Comparison of ENCODE assay signal across 1 cellular context in genomic region chr4:139241086-139241783, GRCh38.
A peak's percentile ranks its signal among the peaks of the same experiment; 100 is the strongest.
TF ChIP-seq lines count a peak whose summit lies in the region.

No MANE protein-coding gene starts in this region.

TF ChIP-seq in HepG2, 621 proteins besides CTCF, POLR2A, EP300 and RAD21 (continued from another document and continues in another):
- TF ChIP-seq KDM5B (CRISPR knock-in tag; IDR thresholded peaks at IDR 0.05; ENCODE audit: borderline replicate concordance), result no peak
- no peak for TF ChIP-seq MLLT10 (CRISPR knock-in tag; IDR thresholded peaks at IDR 0.05)
- no peak for TF ChIP-seq ZSCAN21 (CRISPR knock-in tag; IDR thresholded peaks at IDR 0.05; ENCODE audit: borderline replicate concordance)
- TF ChIP-seq ZNF674 (CRISPR knock-in tag; IDR thresholded peaks at IDR 0.05; ENCODE audit: low read depth), result no peak
- TF ChIP-seq ZBTB42 (CRISPR knock-in tag; IDR thresholded peaks at IDR 0.05), result no peak
- 0 out of 2 replicates have a peak, but pooled peaks have one; percentile 12 for TF ChIP-seq LCORL (IDR thresholded peaks at IDR 0.05)
- 0 out of 2 replicates have a peak, but pooled peaks have one; percentile 24 for TF ChIP-seq LCORL (CRISPR knock-in tag; IDR thresholded peaks at IDR 0.05)
- no peak for TF ChIP-seq KAT2B (IDR thresholded peaks at IDR 0.05; ENCODE audit: borderline replicate concordance, low read depth, low read length)
- no peak for TF ChIP-seq NCOA5 (CRISPR knock-in tag; IDR thresholded peaks at IDR 0.05)
- no peak for TF ChIP-seq ZNF720 (CRISPR knock-in tag; IDR thresholded peaks at IDR 0.05)
- TF ChIP-seq NBN (conservative IDR thresholded peaks at IDR 0.05), result no peak
- no peak for TF ChIP-seq AGO1 (IDR thresholded peaks at IDR 0.05; ENCODE audit: low read depth, low read length, poor library complexity, severe bottlenecking)
- no peak for TF ChIP-seq JARID2 (CRISPR knock-in tag; IDR thresholded peaks at IDR 0.05; ENCODE audit: insufficient replicate concordance)
- TF ChIP-seq, protein P1, sequence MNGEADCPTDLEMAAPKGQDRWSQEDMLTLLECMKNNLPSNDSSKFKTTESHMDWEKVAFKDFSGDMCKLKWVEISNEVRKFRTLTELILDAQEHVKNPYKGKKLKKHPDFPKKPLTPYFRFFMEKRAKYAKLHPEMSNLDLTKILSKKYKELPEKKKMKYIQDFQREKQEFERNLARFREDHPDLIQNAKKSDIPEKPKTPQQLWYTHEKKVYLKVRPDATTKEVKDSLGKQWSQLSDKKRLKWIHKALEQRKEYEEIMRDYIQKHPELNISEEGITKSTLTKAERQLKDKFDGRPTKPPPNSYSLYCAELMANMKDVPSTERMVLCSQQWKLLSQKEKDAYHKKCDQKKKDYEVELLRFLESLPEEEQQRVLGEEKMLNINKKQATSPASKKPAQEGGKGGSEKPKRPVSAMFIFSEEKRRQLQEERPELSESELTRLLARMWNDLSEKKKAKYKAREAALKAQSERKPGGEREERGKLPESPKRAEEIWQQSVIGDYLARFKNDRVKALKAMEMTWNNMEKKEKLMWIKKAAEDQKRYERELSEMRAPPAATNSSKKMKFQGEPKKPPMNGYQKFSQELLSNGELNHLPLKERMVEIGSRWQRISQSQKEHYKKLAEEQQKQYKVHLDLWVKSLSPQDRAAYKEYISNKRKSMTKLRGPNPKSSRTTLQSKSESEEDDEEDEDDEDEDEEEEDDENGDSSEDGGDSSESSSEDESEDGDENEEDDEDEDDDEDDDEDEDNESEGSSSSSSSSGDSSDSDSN (CRISPR knock-in tag; IDR thresholded peaks at IDR 0.05), result no peak
- no peak for TF ChIP-seq ZNF556 (CRISPR knock-in tag; IDR thresholded peaks at IDR 0.05; ENCODE audit: borderline replicate concordance)
- peak; percentile 47 for TF ChIP-seq HNF4A (CRISPR knock-in tag; IDR thresholded peaks at IDR 0.05)
- no peak for TF ChIP-seq SP1 (IDR thresholded peaks at IDR 0.05)
- TF ChIP-seq SP1 (CRISPR knock-in tag; IDR thresholded peaks at IDR 0.05), result no peak
- TF ChIP-seq, protein P2, sequence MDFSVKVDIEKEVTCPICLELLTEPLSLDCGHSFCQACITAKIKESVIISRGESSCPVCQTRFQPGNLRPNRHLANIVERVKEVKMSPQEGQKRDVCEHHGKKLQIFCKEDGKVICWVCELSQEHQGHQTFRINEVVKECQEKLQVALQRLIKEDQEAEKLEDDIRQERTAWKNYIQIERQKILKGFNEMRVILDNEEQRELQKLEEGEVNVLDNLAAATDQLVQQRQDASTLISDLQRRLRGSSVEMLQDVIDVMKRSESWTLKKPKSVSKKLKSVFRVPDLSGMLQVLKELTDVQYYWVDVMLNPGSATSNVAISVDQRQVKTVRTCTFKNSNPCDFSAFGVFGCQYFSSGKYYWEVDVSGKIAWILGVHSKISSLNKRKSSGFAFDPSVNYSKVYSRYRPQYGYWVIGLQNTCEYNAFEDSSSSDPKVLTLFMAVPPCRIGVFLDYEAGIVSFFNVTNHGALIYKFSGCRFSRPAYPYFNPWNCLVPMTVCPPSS (IDR thresholded peaks at IDR 0.05), result no peak
- TF ChIP-seq ZNF691 (CRISPR knock-in tag; IDR thresholded peaks at IDR 0.05; ENCODE audit: borderline replicate concordance, low read depth), result no peak
- TF ChIP-seq ZNF317 (CRISPR knock-in tag; IDR thresholded peaks at IDR 0.05), result no peak
- TF ChIP-seq TSC22D2 (CRISPR knock-in tag; IDR thresholded peaks at IDR 0.05; ENCODE audit: borderline replicate concordance), result no peak
- TF ChIP-seq ZEB1 (IDR thresholded peaks at IDR 0.05; ENCODE audit: insufficient replicate concordance, low read depth), result no peak
- no peak for TF ChIP-seq FIP1L1 (IDR thresholded peaks at IDR 0.05; ENCODE audit: borderline replicate concordance, insufficient read depth, low read depth, low read length)
- TF ChIP-seq REXO4 (CRISPR knock-in tag; IDR thresholded peaks at IDR 0.05; ENCODE audit: borderline replicate concordance), result no peak
- no peak for TF ChIP-seq ZNF576 (CRISPR knock-in tag; IDR thresholded peaks at IDR 0.05)
- TF ChIP-seq ZSCAN20 (CRISPR knock-in tag; IDR thresholded peaks at IDR 0.05; ENCODE audit: borderline replicate concordance), result no peak
- TF ChIP-seq ZNF687 (CRISPR knock-in tag; IDR thresholded peaks at IDR 0.05), result no peak
- TF ChIP-seq MATR3 (CRISPR knock-in tag; IDR thresholded peaks at IDR 0.05), result no peak
- no peak for TF ChIP-seq ZNF546 (CRISPR knock-in tag; conservative IDR thresholded peaks at IDR 0.05)
- TF ChIP-seq, protein P3, sequence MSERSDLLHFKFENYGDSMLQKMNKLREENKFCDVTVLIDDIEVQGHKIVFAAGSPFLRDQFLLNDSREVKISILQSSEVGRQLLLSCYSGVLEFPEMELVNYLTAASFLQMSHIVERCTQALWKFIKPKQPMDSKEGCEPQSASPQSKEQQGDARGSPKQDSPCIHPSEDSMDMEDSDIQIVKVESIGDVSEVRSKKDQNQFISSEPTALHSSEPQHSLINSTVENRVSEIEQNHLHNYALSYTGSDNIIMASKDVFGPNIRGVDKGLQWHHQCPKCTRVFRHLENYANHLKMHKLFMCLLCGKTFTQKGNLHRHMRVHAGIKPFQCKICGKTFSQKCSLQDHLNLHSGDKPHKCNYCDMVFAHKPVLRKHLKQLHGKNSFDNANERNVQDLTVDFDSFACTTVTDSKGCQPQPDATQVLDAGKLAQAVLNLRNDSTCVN (CRISPR knock-in tag; IDR thresholded peaks at IDR 0.05; ENCODE audit: borderline replicate concordance), result peak; percentile 71; the same call in 1 of the 2 replicates
- no peak for TF ChIP-seq ZFP36L2 (CRISPR knock-in tag; IDR thresholded peaks at IDR 0.05)
- TF ChIP-seq, protein P4, sequence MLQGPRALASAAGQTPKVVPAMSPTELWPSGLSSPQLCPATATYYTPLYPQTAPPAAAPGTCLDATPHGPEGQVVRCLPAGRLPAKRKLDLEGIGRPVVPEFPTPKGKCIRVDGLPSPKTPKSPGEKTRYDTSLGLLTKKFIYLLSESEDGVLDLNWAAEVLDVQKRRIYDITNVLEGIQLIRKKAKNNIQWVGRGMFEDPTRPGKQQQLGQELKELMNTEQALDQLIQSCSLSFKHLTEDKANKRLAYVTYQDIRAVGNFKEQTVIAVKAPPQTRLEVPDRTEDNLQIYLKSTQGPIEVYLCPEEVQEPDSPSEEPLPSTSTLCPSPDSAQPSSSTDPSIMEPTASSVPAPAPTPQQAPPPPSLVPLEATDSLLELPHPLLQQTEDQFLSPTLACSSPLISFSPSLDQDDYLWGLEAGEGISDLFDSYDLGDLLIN (CRISPR knock-in tag; IDR thresholded peaks at IDR 0.05; ENCODE audit: borderline replicate concordance), result no peak
- peak; percentile 27; the same call in 1 of the 2 replicates for TF ChIP-seq ZNF792 (CRISPR knock-in tag; IDR thresholded peaks at IDR 0.05)
- TF ChIP-seq MYNN (CRISPR knock-in tag; IDR thresholded peaks at IDR 0.05; ENCODE audit: low read depth), result no peak
- TF ChIP-seq HMG20A (CRISPR knock-in tag; IDR thresholded peaks at IDR 0.05; ENCODE audit: borderline replicate concordance), result no peak
- TF ChIP-seq CCDC6 (CRISPR knock-in tag; IDR thresholded peaks at IDR 0.05), result no peak
- no peak for TF ChIP-seq SMAD9 (CRISPR knock-in tag; IDR thresholded peaks at IDR 0.05)
- TF ChIP-seq, protein P5, sequence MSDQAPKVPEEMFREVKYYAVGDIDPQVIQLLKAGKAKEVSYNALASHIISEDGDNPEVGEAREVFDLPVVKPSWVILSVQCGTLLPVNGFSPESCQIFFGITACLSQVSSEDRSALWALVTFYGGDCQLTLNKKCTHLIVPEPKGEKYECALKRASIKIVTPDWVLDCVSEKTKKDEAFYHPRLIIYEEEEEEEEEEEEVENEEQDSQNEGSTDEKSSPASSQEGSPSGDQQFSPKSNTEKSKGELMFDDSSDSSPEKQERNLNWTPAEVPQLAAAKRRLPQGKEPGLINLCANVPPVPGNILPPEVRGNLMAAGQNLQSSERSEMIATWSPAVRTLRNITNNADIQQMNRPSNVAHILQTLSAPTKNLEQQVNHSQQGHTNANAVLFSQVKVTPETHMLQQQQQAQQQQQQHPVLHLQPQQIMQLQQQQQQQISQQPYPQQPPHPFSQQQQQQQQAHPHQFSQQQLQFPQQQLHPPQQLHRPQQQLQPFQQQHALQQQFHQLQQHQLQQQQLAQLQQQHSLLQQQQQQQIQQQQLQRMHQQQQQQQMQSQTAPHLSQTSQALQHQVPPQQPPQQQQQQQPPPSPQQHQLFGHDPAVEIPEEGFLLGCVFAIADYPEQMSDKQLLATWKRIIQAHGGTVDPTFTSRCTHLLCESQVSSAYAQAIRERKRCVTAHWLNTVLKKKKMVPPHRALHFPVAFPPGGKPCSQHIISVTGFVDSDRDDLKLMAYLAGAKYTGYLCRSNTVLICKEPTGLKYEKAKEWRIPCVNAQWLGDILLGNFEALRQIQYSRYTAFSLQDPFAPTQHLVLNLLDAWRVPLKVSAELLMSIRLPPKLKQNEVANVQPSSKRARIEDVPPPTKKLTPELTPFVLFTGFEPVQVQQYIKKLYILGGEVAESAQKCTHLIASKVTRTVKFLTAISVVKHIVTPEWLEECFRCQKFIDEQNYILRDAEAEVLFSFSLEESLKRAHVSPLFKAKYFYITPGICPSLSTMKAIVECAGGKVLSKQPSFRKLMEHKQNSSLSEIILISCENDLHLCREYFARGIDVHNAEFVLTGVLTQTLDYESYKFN (CRISPR knock-in tag; conservative IDR thresholded peaks at IDR 0.05), result peak; percentile 78
- TF ChIP-seq RFX1 (IDR thresholded peaks at IDR 0.05), result peak; percentile 11; the same call in 1 of the 2 replicates
- no peak for TF ChIP-seq KAT8 (CRISPR knock-in tag; IDR thresholded peaks at IDR 0.05)
- TF ChIP-seq SP140L (CRISPR knock-in tag; IDR thresholded peaks at IDR 0.05; ENCODE audit: borderline replicate concordance), result no peak
- TF ChIP-seq ZNF619 (CRISPR knock-in tag; IDR thresholded peaks at IDR 0.05), result no peak
- TF ChIP-seq ZNF547 (CRISPR knock-in tag; IDR thresholded peaks at IDR 0.05), result no peak
- TF ChIP-seq PRDM4 (CRISPR knock-in tag; IDR thresholded peaks at IDR 0.05; ENCODE audit: borderline replicate concordance), result no peak
- TF ChIP-seq HNF4G (IDR thresholded peaks at IDR 0.05; ENCODE audit: borderline replicate concordance, low read depth, low read length), result no peak
- no peak for TF ChIP-seq HNF4G (CRISPR knock-in tag; IDR thresholded peaks at IDR 0.05; ENCODE audit: borderline replicate concordance, low read depth)
- no peak for TF ChIP-seq KDM2A (CRISPR knock-in tag; IDR thresholded peaks at IDR 0.05; ENCODE audit: borderline replicate concordance, low read depth)
- no peak for TF ChIP-seq ZNF343 (CRISPR knock-in tag; IDR thresholded peaks at IDR 0.05)
- no peak for TF ChIP-seq ZNF510 (CRISPR knock-in tag; IDR thresholded peaks at IDR 0.05; ENCODE audit: low read depth)
- TF ChIP-seq ZFP36 (IDR thresholded peaks at IDR 0.05; ENCODE audit: borderline replicate concordance, low read depth, low read length, partially characterized antibody), result no peak
- no peak for TF ChIP-seq POLR2G (IDR thresholded peaks at IDR 0.05; ENCODE audit: low read depth, low read length)
- peak; percentile 9; the same call in 1 of the 2 replicates for TF ChIP-seq MED1 (CRISPR knock-in tag; IDR thresholded peaks at IDR 0.05)
- TF ChIP-seq SOX5 (CRISPR knock-in tag; IDR thresholded peaks at IDR 0.05; ENCODE audit: borderline replicate concordance), result no peak; the same call in 1 of the 2 replicates
- TF ChIP-seq RBFOX2 (IDR thresholded peaks at IDR 0.05; ENCODE audit: low read depth, low read length), result no peak
- no peak for TF ChIP-seq THAP11 (CRISPR knock-in tag; IDR thresholded peaks at IDR 0.05)
